ENCODE assay signal across 14 cellular contexts in genomic region chr17:64460955-64461354, GRCh38. TPM values are rescaled to one million over a fixed set of nuclear protein-coding genes. Genes with fewer than 3 reads are reported as not detected.
DNase-seq lines count a peak whose midpoint lies in the region; ATAC-seq and TF ChIP-seq lines count a peak whose summit lies in the region.
"Had no signal": no experiment of that assay in that cellular context is flagged by ENCODE, and none has a peak within 500 bp of the region (broad histone marks: within the 10 kb centered on the region; RNA-seq: fewer than 3 reads in every experiment).

No MANE protein-coding gene starts in this region.

- no peaks in the 10 kb centered on the region for H3K9me3 ChIP-seq in gastrocnemius medialis

- peak overlapping the region; percentile 64 for H3K27ac Mint-ChIP-seq in endothelial cell (ENCODE audit: unreplicated experiment)

- no peaks in the 10 kb centered on the region for H3K9me3 Mint-ChIP-seq in endothelial cell (ENCODE audit: unreplicated experiment)

- peaks cover 17% of the 10 kb centered on the region for H3K4me1 Mint-ChIP-seq in endothelial cell (ENCODE audit: unreplicated experiment)

- peak overlapping the region in 3 of 4 donors; percentile 24 to 43 (median 25) for H3K27ac ChIP-seq in gastrocnemius medialis
- H3K27ac ChIP-seq: HL-60 had no signal

- intact Hi-C loops in left ventricle myocardium superior (cut with micrococcal nuclease), result no loop called here
- intact Hi-C loops in gastrocnemius medialis (cut with DNase I; ENCODE audit: low total_unique reads), result no loop called here

- no peaks in the 10 kb centered on the region for H3K27me3 ChIP-seq in gastrocnemius medialis
- H3K27me3 ChIP-seq: BLaER1 treated with 17β-estradiol and CSF1 and Interleukin-3, amounts not matched to agents 10 nM and 100 nM had no signal

- no peak overlapping the region for H3K4me3 Mint-ChIP-seq in endothelial cell (ENCODE audit: unreplicated experiment)

- TF ChIP-seq CTCF in endothelial cell (IDR thresholded peaks at IDR 0.05; ENCODE audit: unreplicated experiment) (no peak), gastrocnemius medialis (IDR thresholded peaks at IDR 0.05 in 4 of 5, conservative IDR thresholded peaks at IDR 0.05 in 1 of 5) (no peak)

- in situ Hi-C loops in gastrocnemius medialis (cut with MboI; ENCODE audit: low sequenced_read_pairs in 4 of 4), result no loop called here

- H3K36me3 Mint-ChIP-seq in endothelial cell (ENCODE audit: low read depth, unreplicated experiment), result peaks cover 4% of the 10 kb centered on the region

- no peak overlapping the region for H3K4me3 ChIP-seq in gastrocnemius medialis
- H3K4me3 ChIP-seq: BLaER1 treated with 17β-estradiol and CSF1 and Interleukin-3, amounts not matched to agents 10 nM and 100 nM had no signal

- no peaks in the 10 kb centered on the region for H3K4me1 ChIP-seq in gastrocnemius medialis

- DNase-seq in astrocyte of the hippocampus (ENCODE audit: low read depth, low spot score) (peak; percentile 34), endothelial cell (ENCODE audit: low spot score) (no peak), left ventricle myocardium superior (peak; percentile 47), gastrocnemius medialis (peak in 1 of 2 donors; percentile 19), cortex of kidney (lab: John Stamatoyannopoulos, UW) (no peak), iPS-NIHi11 (ENCODE audit: low spot score) (no peak), AG08395 (ENCODE audit: low spot score) (no peak)
- DNase-seq: KBM-7, NCI-H1105, NCI-H1694 treated with DMSO at 0.1 percent for 48 hours, NCI-H510A, SIG-M5 had no signal

- peaks cover 5% of the 10 kb centered on the region for H3K27me3 Mint-ChIP-seq in endothelial cell (ENCODE audit: unreplicated experiment)

- ATAC-seq in left ventricle myocardium superior (peak; percentile 62), gastrocnemius medialis (peak in 1 of 2 donors; percentile 53)

- no peak for TF ChIP-seq POLR2A in gastrocnemius medialis (IDR thresholded peaks at IDR 0.05)

- H3K36me3 ChIP-seq in gastrocnemius medialis, result no peaks in the 10 kb centered on the region

RNA-seq across cellular contexts. Expression of gene MILR1, which starts 12.0 kb away (rescaled TPM):
- total RNA-seq in endothelial cell (ENCODE audit: unreplicated experiment), result 1.6 TPM
- 3.4 TPM for total RNA-seq in left ventricle myocardium superior
- total RNA-seq in gastrocnemius medialis, result 1 to 10 TPM in 2 of 4 donors, under 1 TPM in 1, not detected in 1; 0.76 to 3.3 (median 2.2) TPM

RNA-seq across cellular contexts. Expression of gene POLG2, which starts 35.9 kb away (rescaled TPM):
- total RNA-seq in endothelial cell (ENCODE audit: unreplicated experiment) (21.3 TPM), left ventricle myocardium superior (5.9 TPM), gastrocnemius medialis (1 to 10 TPM; 1.4 to 5.6 (median 2.6) TPM)

RNA-seq across cellular contexts. Expression of gene DDX5, which starts 45.1 kb away (rescaled TPM):
- 771 TPM for total RNA-seq in endothelial cell (ENCODE audit: unreplicated experiment)
- 333 TPM for total RNA-seq in left ventricle myocardium superior
- total RNA-seq in gastrocnemius medialis, result 100 to 1,000 TPM; 450 to 771 (median 541) TPM

RNA-seq across cellular contexts. Expression of gene CEP95, which starts 45.8 kb away (rescaled TPM):
- 47.8 TPM for total RNA-seq in endothelial cell (ENCODE audit: unreplicated experiment)
- total RNA-seq in left ventricle myocardium superior, result 11.1 TPM
- 10 to 100 TPM in 3 of 4 donors, 1 to 10 TPM in 1; 6.5 to 18.8 (median 17.7) TPM for total RNA-seq in gastrocnemius medialis

Comparison
In these comparisons a context has a peak if more than half of its experiments do, and no peak if none do; other contexts are left out.
1. DNase-seq: peak in astrocyte of the hippocampus (single experiment) and left ventricle myocardium superior (single experiment); none in endothelial cell (single experiment), cortex of kidney (single experiment), iPS-NIHi11 (single experiment) and AG08395 (single experiment).